1 cellular context compared by ENCODE assay signal in genomic region chr16:84137287-84137686, GRCh38.
TF ChIP-seq lines count a peak whose summit lies in the region.

No MANE protein-coding gene starts in this region.

TF ChIP-seq in K562, 482 proteins besides CTCF, POLR2A, EP300 and RAD21 (continued from another document and continues in another):
- TF ChIP-seq MGA (IDR thresholded peaks at IDR 0.05) (0 out of 2 replicates have a peak, but pooled peaks have one; percentile 41), ZNF197 (CRISPR knock-in tag; IDR thresholded peaks at IDR 0.05; ENCODE audit: low read depth) (no peak), EGR1 (conservative IDR thresholded peaks at IDR 0.05) (no peak), PML (IDR thresholded peaks at IDR 0.05; ENCODE audit: low read length) (no peak), CHCHD3 (CRISPR knock-in tag; IDR thresholded peaks at IDR 0.05) (no peak), CEBPZ (IDR thresholded peaks at IDR 0.05; ENCODE audit: borderline replicate concordance, low read depth, low read length) (no peak), EP400 (IDR thresholded peaks at IDR 0.05) (no peak), BCL6 (CRISPR knock-in tag; IDR thresholded peaks at IDR 0.05) (no peak), ZNF57 (CRISPR knock-in tag; IDR thresholded peaks at IDR 0.05) (no peak), THRB (CRISPR knock-in tag; conservative IDR thresholded peaks at IDR 0.05) (0 out of 2 replicates have a peak, but pooled peaks have one; percentile 40), GTF3C2 (IDR thresholded peaks at IDR 0.05; ENCODE audit: borderline replicate concordance, extremely low read depth, insufficient read length) (no peak), DNMT1 (IDR thresholded peaks at IDR 0.05) (no peak), POLR2H (tag; IDR thresholded peaks at IDR 0.05; ENCODE audit: low read depth) (no peak), TEAD1 (CRISPR knock-in tag; IDR thresholded peaks at IDR 0.05) (no peak), SIN3B (IDR thresholded peaks at IDR 0.05; ENCODE audit: low read depth) (no peak), TCF15 (CRISPR knock-in tag; IDR thresholded peaks at IDR 0.05) (0 out of 2 replicates have a peak, but pooled peaks have one; percentile 61), ELK3 (CRISPR knock-in tag; IDR thresholded peaks at IDR 0.05) (no peak), TFAM (CRISPR knock-in tag; conservative IDR thresholded peaks at IDR 0.05) (no peak), HDAC6 (IDR thresholded peaks at IDR 0.05; ENCODE audit: low read depth, low read length) (no peak), CLOCK (CRISPR knock-in tag; IDR thresholded peaks at IDR 0.05; ENCODE audit: borderline replicate concordance) (no peak), E2F3 (CRISPR knock-in tag; IDR thresholded peaks at IDR 0.05) (no peak), ESRRB (CRISPR knock-in tag; IDR thresholded peaks at IDR 0.05; ENCODE audit: borderline replicate concordance) (no peak), ZFX (CRISPR knock-in tag; IDR thresholded peaks at IDR 0.05) (no peak), ZNF583 (CRISPR knock-in tag; IDR thresholded peaks at IDR 0.05) (0 out of 2 replicates have a peak, but pooled peaks have one; percentile 53), POLR2G (IDR thresholded peaks at IDR 0.05; ENCODE audit: low read depth, low read length) (0 out of 2 replicates have a peak, but pooled peaks have one; percentile 18), MBD2 (IDR thresholded peaks at IDR 0.05; ENCODE audit: borderline replicate concordance, low read depth) (no peak), ZHX1 (conservative IDR thresholded peaks at IDR 0.05; ENCODE audit: low read length) (no peak)
